13 cellular contexts compared by ENCODE assay signal in the genomic region with DNA sequence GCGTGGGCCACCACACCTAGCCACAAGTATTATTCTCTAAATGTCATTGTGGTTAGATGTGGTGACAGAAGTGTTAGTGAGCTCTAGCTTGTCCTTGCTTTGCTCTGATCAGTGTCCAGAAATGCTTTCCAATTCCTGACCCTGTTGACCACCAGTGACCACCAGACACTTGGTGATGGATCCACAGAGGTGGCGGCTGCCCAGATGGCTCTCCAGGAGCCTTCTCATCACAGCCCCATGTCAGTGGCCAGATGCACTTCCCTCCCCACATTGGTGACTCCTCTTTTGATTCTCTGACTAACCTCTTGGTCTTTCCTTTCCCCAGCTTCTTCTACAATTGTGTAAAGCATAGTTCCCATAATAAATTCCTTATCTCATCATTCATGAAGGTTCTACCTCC.
"Had no signal": no experiment of that assay in that cellular context is flagged by ENCODE, and none has a peak within 500 bp of the region (broad histone marks: within the 10 kb centered on the region; RNA-seq: fewer than 3 reads in every experiment).

No MANE protein-coding gene starts in this region.

- DNase-seq: activated CD8-positive, alpha-beta memory T cell treated with anti-CD3 and anti-CD28 coated beads, Interleukin-2, amount 50 U/mL, for 4 hours; activated gamma-delta T cell treated with Interleukin-2 at 50 U/mL for 16 hours; gastrocnemius medialis; kidney; midbrain; right cardiac atrium; stimulated activated CD4-positive, alpha-beta T cell treated with anti-CD3 and anti-CD28 coated beads, Interleukin-15, amount 100 ng/mL, for 24 hours; stimulated activated CD4-positive, alpha-beta T cell treated with anti-CD3 and anti-CD28 coated beads, Interleukin-4, amount 100 ng/mL, for 1 hour; SW 1271; T-helper 2 cell; WERI-Rb-1 had no signal

- H3K4me3 Mint-ChIP-seq: neural crest cell had no signal

- ATAC-seq: gastrocnemius medialis, left lobe of liver, right cardiac atrium had no signal

- H3K9me3 Mint-ChIP-seq: neural crest cell had no signal
